In the genomic region with DNA sequence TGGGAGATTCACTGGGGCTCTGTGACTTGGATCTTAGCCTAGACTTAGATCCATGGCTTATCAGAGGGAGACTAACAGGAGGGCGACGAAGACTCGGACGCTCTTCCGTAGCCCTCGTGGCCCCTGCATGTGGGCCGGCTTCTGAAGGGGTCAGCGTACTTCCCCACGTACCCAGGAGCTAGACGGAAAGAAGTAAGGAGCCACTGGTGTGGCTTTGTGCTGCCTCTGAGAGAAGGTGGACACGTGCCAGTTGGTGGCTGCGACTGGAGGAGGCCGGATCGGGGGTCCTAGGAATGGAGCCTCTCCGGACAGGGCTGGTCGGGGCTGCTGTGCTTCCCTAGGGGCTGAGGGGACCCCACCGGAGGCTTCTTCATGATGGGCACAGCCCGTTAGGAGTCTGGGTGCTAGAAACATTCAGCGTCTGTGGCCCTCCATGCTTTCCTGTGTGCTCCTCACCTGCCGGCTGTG, we compare ENCODE assay signal across 12 cellular contexts. TPM values are rescaled to one million over a fixed set of nuclear protein-coding genes. Genes with fewer than 3 reads are reported as not detected.
DNase-seq lines count a peak whose midpoint lies in the region; ATAC-seq, FAIRE-seq and TF ChIP-seq lines count a peak whose summit lies in the region.
"Had no signal": no experiment of that assay in that cellular context is flagged by ENCODE, and none has a peak within 500 bp of the region (broad histone marks: within the 10 kb centered on the region; RNA-seq: fewer than 3 reads in every experiment).

No MANE protein-coding gene starts in this region.

- H3K79me2 ChIP-seq in KMS-11 (ENCODE audit: insufficient read depth, low read depth), result peaks cover 24% of the 10 kb centered on the region; the same call in 1 of the 2 replicates

- H3K27ac Mint-ChIP-seq in CD4-positive, CD25-positive, alpha-beta regulatory T cell, result peak overlapping the region; percentile 90 to 93 (median 92)
- peak overlapping the region; percentile 87 for H3K27ac Mint-ChIP-seq in activated naive CD8-positive, alpha-beta T cell

- H3K4me1 Mint-ChIP-seq in CD4-positive, CD25-positive, alpha-beta regulatory T cell, result peaks cover 25 to 87% (median 57%) of the 10 kb centered on the region in 4 donors
- peaks cover 49% of the 10 kb centered on the region for H3K4me1 Mint-ChIP-seq in activated naive CD8-positive, alpha-beta T cell (ENCODE audit: low read depth)

- peaks cover 18% of the 10 kb centered on the region for H3K36me3 Mint-ChIP-seq in CD4-positive, CD25-positive, alpha-beta regulatory T cell
- peaks cover 2% of the 10 kb centered on the region for H3K36me3 Mint-ChIP-seq in activated naive CD8-positive, alpha-beta T cell

- H3K4me3 ChIP-seq in CD4-positive, CD25-positive, alpha-beta regulatory T cell (ENCODE audit: low read depth, low read length), result peak overlapping the region; percentile 95
- H3K4me3 ChIP-seq in KMS-11 (IDR thresholded peaks at IDR 0.05; ENCODE audit: insufficient read depth, low read depth, low read length) (no peak overlapping the region), mucosa of rectum (ENCODE audit: low read length in 2 of 2) (peak overlapping the region; percentile 49 to 85)

- H3K9me3 ChIP-seq in CD4-positive, CD25-positive, alpha-beta regulatory T cell (ENCODE audit: control insufficient read depth in 2 of 2, low read length in 2 of 2), result no peaks in the 10 kb centered on the region
- H3K9me3 ChIP-seq in mucosa of rectum (ENCODE audit: control insufficient read depth in 2 of 2, low read length in 2 of 2), result no peaks in the 10 kb centered on the region

- H3K27me3 Mint-ChIP-seq in CD4-positive, CD25-positive, alpha-beta regulatory T cell, result no peaks in the 10 kb centered on the region
- no peaks in the 10 kb centered on the region for H3K27me3 Mint-ChIP-seq in activated naive CD8-positive, alpha-beta T cell

- peak in 1 of 3 donors; percentile 34 for DNase-seq in CD4-positive, CD25-positive, alpha-beta regulatory T cell
- DNase-seq in GF-D8 (lab: John Stamatoyannopoulos, UW), result no peak
- no peak for DNase-seq in D721Med (ENCODE audit: insufficient read length, low spot score)
- no peak for DNase-seq in NCI-H345 treated with DMSO at 0.1 percent for 48 hours (lab: John Stamatoyannopoulos, UW; ENCODE audit: unreplicated experiment)
- no peak for DNase-seq in nucleus accumbens (lab: John Stamatoyannopoulos, UW)
- DNase-seq: cerebellar nuclear complex, DMS79, IMR-90, islet precursor cell had no signal

- peak overlapping the region; percentile 88 to 94 (median 92) for H3K4me3 Mint-ChIP-seq in CD4-positive, CD25-positive, alpha-beta regulatory T cell
- H3K4me3 Mint-ChIP-seq in activated naive CD8-positive, alpha-beta T cell, result peak overlapping the region; percentile 83

- peaks cover 76% of the 10 kb centered on the region for H3K4me1 ChIP-seq in CD4-positive, CD25-positive, alpha-beta regulatory T cell (ENCODE audit: control insufficient read depth, insufficient read depth, low read length, poor library complexity, severe bottlenecking)
- H3K4me1 ChIP-seq in KMS-11 (ENCODE audit: low read depth, poor library complexity, severe bottlenecking) (peaks cover 17% of the 10 kb centered on the region), mucosa of rectum (ENCODE audit: control insufficient read depth in 2 of 2, insufficient read depth in 2 of 2, low read length in 2 of 2) (peaks cover 0 to 10% of the 10 kb centered on the region in 2 donors)

- H2AFZ ChIP-seq in KMS-11 (ENCODE audit: low read depth), result peak overlapping the region; percentile 93; the same call in 1 of the 2 replicates

- no peak for ATAC-seq in CD4-positive, CD25-positive, alpha-beta regulatory T cell (ENCODE audit: low read depth in 2 of 2)

- H4K20me1 ChIP-seq in KMS-11 (ENCODE audit: insufficient read depth), result no peaks in the 10 kb centered on the region

- peaks cover 11% of the 10 kb centered on the region for H3K36me3 ChIP-seq in CD4-positive, CD25-positive, alpha-beta regulatory T cell (ENCODE audit: control insufficient read depth, insufficient read depth, low read length)
- no peaks in the 10 kb centered on the region for H3K36me3 ChIP-seq in KMS-11 (ENCODE audit: insufficient read depth)
- H3K36me3 ChIP-seq in mucosa of rectum (ENCODE audit: control insufficient read depth in 2 of 2, insufficient read depth in 2 of 2, low read length in 2 of 2), result no peaks in the 10 kb centered on the region

- no peaks in the 10 kb centered on the region for H3K27me3 ChIP-seq in CD4-positive, CD25-positive, alpha-beta regulatory T cell (ENCODE audit: control insufficient read depth, insufficient read depth, low read length)
- no peaks in the 10 kb centered on the region for H3K27me3 ChIP-seq in KMS-11 (ENCODE audit: insufficient read depth, low read depth)
- peaks cover 4 to 13% of the 10 kb centered on the region in 2 donors for H3K27me3 ChIP-seq in mucosa of rectum (ENCODE audit: control insufficient read depth in 2 of 2, insufficient read depth in 2 of 2, low read length in 2 of 2)

- peak overlapping the region; percentile 78 for H3K27ac ChIP-seq in CD4-positive, CD25-positive, alpha-beta regulatory T cell (ENCODE audit: insufficient read depth, low read length, poor library complexity, severe bottlenecking)
- H3K27ac ChIP-seq in KMS-11, result no peak overlapping the region
- peak overlapping the region; percentile 50 to 62 for H3K27ac ChIP-seq in mucosa of rectum (ENCODE audit: low read depth in 2 of 2, low read length in 2 of 2)

- no peak for FAIRE-seq in D721Med (lab: Jason Lieb, UNC)

- peak overlapping the region; percentile 93; the same call in 1 of the 2 replicates for H3K9ac ChIP-seq in KMS-11
- H3K9ac ChIP-seq in mucosa of rectum (ENCODE audit: low read depth in 1 of 2, low read length in 2 of 2), result peak overlapping the region; percentile 55 to 64

- TF ChIP-seq CTCF in KMS-11 (conservative IDR thresholded peaks at IDR 0.05; ENCODE audit: low read depth, low read length), result no peak
- TF ChIP-seq CTCF in D721Med (IDR thresholded peaks at IDR 0.05; ENCODE audit: insufficient read depth, missing control alignments), result no peak

- H3K4me2 ChIP-seq in KMS-11, result peak overlapping the region; percentile 65

- no peaks in the 10 kb centered on the region for H3K9me3 Mint-ChIP-seq in CD4-positive, CD25-positive, alpha-beta regulatory T cell
- H3K9me3 Mint-ChIP-seq in activated naive CD8-positive, alpha-beta T cell (ENCODE audit: low read depth), result no peaks in the 10 kb centered on the region

RNA-seq across cellular contexts. Expression of gene NRROS, which starts 1.0 kb away (rescaled TPM):
- 18.3 TPM for total RNA-seq in CD4-positive, CD25-positive, alpha-beta regulatory T cell
- 1 to 10 TPM; 2.5 to 7.1 (median 4.0) TPM for polyA plus RNA-seq in CD4-positive, CD25-positive, alpha-beta regulatory T cell
- total RNA-seq: IMR-90 had no signal
